1 cellular context compared by ENCODE assay signal in genomic region chr17:3589784-3590183, GRCh38.
TF ChIP-seq lines count a peak whose summit lies in the region.

No MANE protein-coding gene starts in this region.

TF ChIP-seq in GM23338, 12 proteins besides CTCF, POLR2A, EP300 and RAD21 (continued from another document):
- TF ChIP-seq ZNF462 (CRISPR knock-in tag; IDR thresholded peaks at IDR 0.05) (no peak), JUNB (IDR thresholded peaks at IDR 0.05; ENCODE audit: unreplicated experiment) (no peak), ZNF331 (CRISPR knock-in tag; IDR thresholded peaks at IDR 0.05; ENCODE audit: low read depth) (no peak), EZH2phosphoT487 (IDR thresholded peaks at IDR 0.05; ENCODE audit: unreplicated experiment) (no peak), CREB1 (CRISPR knock-in tag; IDR thresholded peaks at IDR 0.05; ENCODE audit: low read depth) (no peak), ETS1 (IDR thresholded peaks at IDR 0.05) (no peak)
